8 cellular contexts compared by ENCODE assay signal in genomic region chr19:2095338-2095938, GRCh38. TPM values are rescaled to one million over a fixed set of nuclear protein-coding genes. Genes with fewer than 3 reads are reported as not detected.
DNase-seq lines count a peak whose midpoint lies in the region; ATAC-seq and TF ChIP-seq lines count a peak whose summit lies in the region.

No MANE protein-coding gene starts in this region.

- TF ChIP-seq CTCF in lower leg skin (IDR thresholded peaks at IDR 0.05) (no peak), transverse colon (IDR thresholded peaks at IDR 0.05) (no peak)

- TF ChIP-seq POLR2A in lower leg skin (IDR thresholded peaks at IDR 0.05), result no peak
- TF ChIP-seq POLR2A in transverse colon (IDR thresholded peaks at IDR 0.05), result no peak

- DNase-seq in activated gamma-delta T cell treated with Interleukin-2 at 50 U/mL for 16 hours (peak; percentile 37), activated gamma-delta T cell (lab: John Stamatoyannopoulos, UW) (no peak), lower leg skin (ENCODE audit: low spot score in 2 of 2) (no peak), transverse colon (peak; percentile 32), GM19238 (ENCODE audit: insufficient read length, low spot score) (no peak)

- intact Hi-C loops in lower leg skin (cut with DNase I; ENCODE audit: low total_unique reads), result no loop called here
- intact Hi-C loops in transverse colon (cut with DNase I; ENCODE audit: low total_unique reads), result no loop called here

- in situ Hi-C loops in transverse colon (cut with MboI; ENCODE audit: low pct_ligation_motif_present in 1 of 4, low pct_unique_long_range_greater_than_20kb in 1 of 4, low sequenced_read_pairs in 3 of 4), result no loop called here

- H3K4me3 ChIP-seq in lower leg skin (ENCODE audit: low read depth, poor library complexity, severe bottlenecking) (peak overlapping the region; percentile 59), transverse colon (peak overlapping the region; percentile 66 to 73 (median 70))

- H3K27me3 ChIP-seq in transverse colon, result no peaks in the 10 kb centered on the region

- 33 to 49% methylated on average over 39 of the region's 39 CpGs for WGBS in lower leg skin, 2 donors
- 30 to 36% methylated on average over 2 to 39 of the region's 39 CpGs for WGBS in transverse colon (ENCODE audit: low coverage in 1 of 2), 2 donors

- H3K9me3 ChIP-seq in transverse colon, result no peaks in the 10 kb centered on the region

- no peak for ATAC-seq in activated CD4-positive, CD25-positive, alpha-beta regulatory T cell treated with anti-CD3 and anti-CD28 coated beads, Interleukin-2, amount 50 U/mL, for 24 hours
- no peak for ATAC-seq in HG02981 (IDR thresholded peaks at IDR 0.05; ENCODE audit: unreplicated experiment)

- H3K27ac ChIP-seq in angular gyrus (ENCODE audit: low read depth, low read length) (peak overlapping the region; percentile 94), transverse colon (peak overlapping the region; percentile 94 to 99 (median 98))

- H3K4me1 ChIP-seq in transverse colon, result peaks cover 9 to 60% (median 53%) of the 10 kb centered on the region in 4 donors

- peaks cover 0 to 4% (median 0%) of the 10 kb centered on the region in 4 donors for H3K36me3 ChIP-seq in transverse colon

- no peak for TF ChIP-seq EP300 in transverse colon (IDR thresholded peaks at IDR 0.05; ENCODE audit: low read depth)

RNA-seq across cellular contexts. Expression of gene MOB3A, which starts 0.7 kb away (rescaled TPM):
- total RNA-seq in lower leg skin (10 to 100 TPM; 26.4 to 46.0 (median 34.5) TPM), transverse colon (10 to 100 TPM; 18.7 to 74.2 (median 46.1) TPM)

RNA-seq across cellular contexts. Expression of gene IZUMO4, which starts 1.3 kb away (rescaled TPM):
- total RNA-seq in lower leg skin (1 to 10 TPM in 3 of 4 donors, under 1 TPM in 1; 0.25 to 8.8 (median 4.3) TPM), transverse colon (1 to 10 TPM in 2 of 4 donors, not detected in 2; 2.3 to 5.4 TPM)

RNA-seq across cellular contexts. Expression of gene MKNK2, which starts 44.4 kb away (rescaled TPM):
- total RNA-seq in lower leg skin, result 100 to 1,000 TPM; 224 to 367 (median 251) TPM
- 100 to 1,000 TPM; 189 to 279 (median 236) TPM for total RNA-seq in transverse colon

RNA-seq across cellular contexts. Expression of gene AP3D1, which starts 55.9 kb away (rescaled TPM):
- 10 to 100 TPM; 46.5 to 84.7 (median 71.8) TPM for total RNA-seq in lower leg skin
- 100 to 1,000 TPM; 101 to 189 (median 152) TPM for total RNA-seq in transverse colon

Comparison
In these comparisons a context has a peak if more than half of its experiments do, and no peak if none do; other contexts are left out.
1. DNase-seq: peak in activated gamma-delta T cell treated with Interleukin-2 at 50 U/mL for 16 hours (single experiment) and transverse colon (single experiment); none in activated gamma-delta T cell (single experiment), lower leg skin (0 of 2) and GM19238 (single experiment).